ENCODE assay signal across 18 cellular contexts in the genomic region with DNA sequence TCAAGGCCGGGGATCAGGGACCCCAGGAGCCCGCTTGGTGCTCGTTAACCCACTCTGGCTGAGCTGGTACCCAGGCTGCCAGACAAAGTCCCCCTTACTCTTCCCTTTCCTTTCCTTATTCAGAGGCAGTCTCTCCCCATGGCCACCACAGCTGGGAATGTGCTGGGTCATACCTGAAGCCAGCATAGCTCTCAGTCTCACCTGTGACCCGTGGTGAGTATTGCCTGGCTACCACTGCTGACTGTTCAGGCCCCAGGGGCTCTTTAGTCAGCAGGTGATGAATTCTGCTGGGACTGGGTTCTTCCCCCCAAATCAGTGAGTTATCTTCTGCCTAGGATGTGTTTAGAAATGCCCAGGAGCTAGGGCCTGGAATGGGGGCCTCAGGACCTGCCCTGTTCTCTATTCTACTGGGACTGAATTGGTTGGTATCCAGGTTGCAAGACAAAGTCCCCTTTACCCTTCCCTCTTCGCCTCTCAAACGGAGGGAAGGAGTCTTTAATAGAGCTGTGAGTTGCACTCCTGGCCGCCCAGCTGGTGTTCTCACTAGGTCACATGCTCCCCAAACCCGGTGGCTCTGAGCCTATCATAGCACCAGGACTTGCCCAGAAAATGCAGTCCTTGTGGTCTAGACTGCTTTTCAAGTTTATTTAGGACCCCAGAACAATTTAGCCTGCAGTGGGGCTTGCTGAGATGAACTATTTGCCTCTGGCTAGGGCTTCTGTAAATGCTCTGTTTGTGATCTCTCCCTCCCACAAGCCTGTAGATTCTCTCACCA.
DNase-seq lines count a peak whose midpoint lies in the region; ATAC-seq and TF ChIP-seq lines count a peak whose summit lies in the region.
"Had no signal": no experiment of that assay in that cellular context is flagged by ENCODE, and none has a peak within 500 bp of the region (broad histone marks: within the 10 kb centered on the region; RNA-seq: fewer than 3 reads in every experiment).

No MANE protein-coding gene starts in this region.

- H2AFZ ChIP-seq in HCT116 (ENCODE audit: low read depth, low read length, poor library complexity, severe bottlenecking) = no peak overlapping the region
- no peak overlapping the region for H2AFZ ChIP-seq in trophoblast cell (ENCODE audit: insufficient read depth, low read length, poor library complexity)

- H3K27me3 Mint-ChIP-seq in activated CD8-positive, alpha-beta T cell treated with anti-CD3 and anti-CD28 coated beads, Interleukin-2, amount 10 ng/mL, durations not matched to agents 7 days and 5 days (ENCODE audit: low read depth) = no peaks in the 10 kb centered on the region
- H3K27me3 Mint-ChIP-seq: CD4-positive, CD25-positive, alpha-beta regulatory T cell had no signal

- H3K9me3 ChIP-seq in HCT116 (ENCODE audit: control insufficient read depth in 1 of 2, insufficient read depth in 1 of 2, low read depth in 1 of 2, low read length in 2 of 2) = no peaks in the 10 kb centered on the region
- no peaks in the 10 kb centered on the region for H3K9me3 ChIP-seq in trophoblast cell (ENCODE audit: insufficient read depth, low read depth, low read length)

- H3K4me3 Mint-ChIP-seq in activated CD8-positive, alpha-beta T cell treated with anti-CD3 and anti-CD28 coated beads, Interleukin-2, amount 10 ng/mL, durations not matched to agents 7 days and 5 days = no peak overlapping the region
- H3K4me3 Mint-ChIP-seq: CD4-positive, CD25-positive, alpha-beta regulatory T cell; HFFc6 had no signal

- RAD21 ChIA-PET in HCT116 (lab: Charles Lee; ENCODE audit: low non-redundant PET in 1 of 2, low total read pairs in 2 of 2, uncharacterized antibody in 2 of 2, unreplicated experiment in 2 of 2) = no interaction called here

- POLR2A ChIA-PET in HCT116 (lab: Charles Lee) = no interaction called here
- POLR2A ChIA-PET in activated CD8-positive, alpha-beta T cell treated with anti-CD3 and anti-CD28 coated beads, Interleukin-2, amount 10 ng/mL, durations not matched to agents 7 days and 5 days (lab: Charles Lee) = no interaction called here

- H4K12ac ChIP-seq in trophoblast cell (ENCODE audit: low read depth, low read length) = no peak overlapping the region

- DNase-seq in HCT116 (ENCODE audit: low read depth, low spot score) (no peak), ecto neural progenitor cell (ENCODE audit: low spot score) (peak; percentile 47), islet precursor cell (peak; percentile 84), trophoblast cell (peak; percentile 87 to 91), lower leg skin (ENCODE audit: low spot score in 2 of 2) (no peak), NCI-H128 (lab: John Stamatoyannopoulos, UW; ENCODE audit: unreplicated experiment) (no peak)
- no peak for DNase-seq in activated CD8-positive, alpha-beta T cell treated with anti-CD3 and anti-CD28 coated beads, Interleukin-2, amount 10 ng/mL, durations not matched to agents 7 days and 5 days
- DNase-seq: AML-193; CD4-positive, CD25-positive, alpha-beta regulatory T cell; DMS79; HFFc6; KG1; NCI-H1092; NCI-H187; NCI-H446 treated with DMSO at 0.1 percent for 48 hours; NCI-H774; SIG-M5 had no signal

- no peaks in the 10 kb centered on the region for H3K4me1 Mint-ChIP-seq in activated CD8-positive, alpha-beta T cell treated with anti-CD3 and anti-CD28 coated beads, Interleukin-2, amount 10 ng/mL, durations not matched to agents 7 days and 5 days (ENCODE audit: low read depth)
- H3K4me1 Mint-ChIP-seq: CD4-positive, CD25-positive, alpha-beta regulatory T cell had no signal

- TF ChIP-seq RAD21 in HCT116 (IDR thresholded peaks at IDR 0.05; ENCODE audit: low read depth) = no peak

- WGBS in trophoblast cell (ENCODE audit: extremely low coverage, insufficient coverage, insufficient read length) = no CpG with 5 or more reads among the region's 8 CpGs
- 81 to 82% methylated on average over 8 of the region's 8 CpGs for WGBS in lower leg skin, 2 donors

- H3K14ac ChIP-seq in trophoblast cell (ENCODE audit: low read length) = peak overlapping the region; percentile 16

- H3K27ac ChIP-seq in HCT116 (ENCODE audit: low read depth, low read length) (no peak overlapping the region), trophoblast cell (ENCODE audit: low read depth, low read length) (peak overlapping the region; percentile 61)

- H2AK5ac ChIP-seq in trophoblast cell (ENCODE audit: low read length) = peak overlapping the region; percentile 15

- H2BK12ac ChIP-seq in trophoblast cell (ENCODE audit: low read length) = peak overlapping the region; percentile 48

- H2BK5ac ChIP-seq in trophoblast cell (ENCODE audit: low read depth, low read length, poor library complexity) = peak overlapping the region; percentile 8

- ATAC-seq in HCT116 (peak; percentile 22; the same call in 1 of the 2 replicates), GM21423 (IDR thresholded peaks at IDR 0.05; ENCODE audit: unreplicated experiment) (no peak)
- no peak for ATAC-seq in activated CD8-positive, alpha-beta T cell treated with anti-CD3 and anti-CD28 coated beads, Interleukin-2, amount 10 ng/mL, durations not matched to agents 7 days and 5 days

- BruUV-seq in HCT116 (replicated peaks; lab: Mats Ljungman, UMichigan) = no TSS peak

- H3K79me1 ChIP-seq in trophoblast cell (ENCODE audit: low read length) = peaks cover 3% of the 10 kb centered on the region

- peak overlapping the region; percentile 50 for H4K91ac ChIP-seq in trophoblast cell (ENCODE audit: low read depth, low read length)

- H3K4me2 ChIP-seq in HCT116 (ENCODE audit: low read length) (no peak overlapping the region), trophoblast cell (ENCODE audit: low read length) (no peak overlapping the region)

- H3K4me1 ChIP-seq in HCT116 (ENCODE audit: control insufficient read depth in 1 of 2, insufficient read depth in 2 of 2, low read length in 2 of 2) (no peaks in the 10 kb centered on the region), trophoblast cell (ENCODE audit: control insufficient read depth in 1 of 2, insufficient read depth in 2 of 2, low read length in 2 of 2) (peaks cover 12 to 13% of the 10 kb centered on the region in 2 experiments)

- H3K79me2 ChIP-seq in HCT116 (ENCODE audit: insufficient read depth, low read length) (peaks cover 25% of the 10 kb centered on the region), trophoblast cell (ENCODE audit: control insufficient read depth, insufficient read depth, low read length, poor library complexity) (no peaks in the 10 kb centered on the region)

- H3K27me3 ChIP-seq in HCT116 (ENCODE audit: insufficient read depth, low read length) (no peaks in the 10 kb centered on the region), trophoblast cell (ENCODE audit: insufficient read depth, low read length) (no peaks in the 10 kb centered on the region)

- H4K20me1 ChIP-seq in HCT116 (ENCODE audit: insufficient read depth) = no peaks in the 10 kb centered on the region

- no peaks in the 10 kb centered on the region for H3K9me3 Mint-ChIP-seq in activated CD8-positive, alpha-beta T cell treated with anti-CD3 and anti-CD28 coated beads, Interleukin-2, amount 10 ng/mL, durations not matched to agents 7 days and 5 days (ENCODE audit: insufficient read depth)

- intact Hi-C loops in HCT116 (cut with micrococcal nuclease) = no loop called here
- intact Hi-C loops in lower leg skin (cut with DNase I; ENCODE audit: low total_unique reads) = no loop called here

- H3K9ac ChIP-seq in HCT116 (ENCODE audit: low read length) (no peak overlapping the region), trophoblast cell (ENCODE audit: low read length) (no peak overlapping the region)

- H3K27ac Mint-ChIP-seq in activated CD8-positive, alpha-beta T cell treated with anti-CD3 and anti-CD28 coated beads, Interleukin-2, amount 10 ng/mL, durations not matched to agents 7 days and 5 days = no peak overlapping the region
- H3K27ac Mint-ChIP-seq: HFFc6 had no signal

- peaks cover 0 to 3% of the 10 kb centered on the region in 2 experiments; a peak in 1 of 4 replicates for H3K36me3 ChIP-seq in HCT116 (ENCODE audit: control insufficient read depth in 1 of 2, insufficient read depth in 2 of 2, low read length in 2 of 2)
- H3K36me3 ChIP-seq in trophoblast cell (ENCODE audit: control insufficient read depth in 1 of 2, insufficient read depth in 2 of 2, low read length in 2 of 2) = peaks cover 3 to 4% of the 10 kb centered on the region in 2 experiments

- H2BK120ac ChIP-seq in trophoblast cell (ENCODE audit: insufficient read depth, low read length, poor library complexity) = peak overlapping the region; percentile 21

- TF ChIP-seq POLR2A in HCT116 (IDR thresholded peaks at IDR 0.05; ENCODE audit: borderline replicate concordance, extremely low read depth, insufficient read depth, insufficient read length) (no peak), lower leg skin (IDR thresholded peaks at IDR 0.05) (no peak)

- no peak overlapping the region for H3K4me3 ChIP-seq in HCT116 (replicated peaks in 1 of 2; ENCODE audit: low read depth in 1 of 2, low read length in 2 of 2)
- no peak overlapping the region for H3K4me3 ChIP-seq in trophoblast cell (ENCODE audit: low read depth, low read length)
- H3K4me3 ChIP-seq in lower leg skin (ENCODE audit: low read depth, poor library complexity, severe bottlenecking) = no peak overlapping the region

- H3K18ac ChIP-seq in trophoblast cell (ENCODE audit: low read length) = peak overlapping the region; percentile 29

- no peak for TF ChIP-seq CTCF in HCT116 (IDR thresholded peaks at IDR 0.05 in 2 of 3, conservative IDR thresholded peaks at IDR 0.05 in 1 of 3; ENCODE audit: borderline replicate concordance in 1 of 3, insufficient read depth in 1 of 3, low read depth in 2 of 3, low read length in 2 of 3)
- TF ChIP-seq CTCF in lower leg skin (IDR thresholded peaks at IDR 0.05) = no peak

- no peaks in the 10 kb centered on the region for H3K9me2 ChIP-seq in HCT116 (ENCODE audit: insufficient read depth)

- H3K36me3 Mint-ChIP-seq in activated CD8-positive, alpha-beta T cell treated with anti-CD3 and anti-CD28 coated beads, Interleukin-2, amount 10 ng/mL, durations not matched to agents 7 days and 5 days (ENCODE audit: low read depth) = no peaks in the 10 kb centered on the region
- H3K36me3 Mint-ChIP-seq: CD4-positive, CD25-positive, alpha-beta regulatory T cell had no signal

- H3K4ac ChIP-seq in trophoblast cell (ENCODE audit: low read depth, low read length) = peak overlapping the region; percentile 24

- CTCF ChIA-PET in HCT116 (lab: Charles Lee) = no interaction called here
- CTCF ChIA-PET in activated CD8-positive, alpha-beta T cell treated with anti-CD3 and anti-CD28 coated beads, Interleukin-2, amount 10 ng/mL, durations not matched to agents 7 days and 5 days (lab: Charles Lee) = no interaction called here

- H3K23ac ChIP-seq in trophoblast cell (ENCODE audit: low read length) = no peak overlapping the region

- H4K8ac ChIP-seq in trophoblast cell (ENCODE audit: low read depth, low read length) = peak overlapping the region; percentile 54

TF ChIP-seq in HCT116, 20 proteins besides CTCF, POLR2A, EP300 and RAD21:
- TF ChIP-seq ZFX (IDR thresholded peaks at IDR 0.05) (no peak), FOSL1 (IDR thresholded peaks at IDR 0.05; ENCODE audit: low read depth) (no peak), CBX3 (IDR thresholded peaks at IDR 0.05; ENCODE audit: low read depth) (no peak), TCF7L2 (IDR thresholded peaks at IDR 0.05; ENCODE audit: borderline replicate concordance, extremely low read depth, insufficient read depth, insufficient read length) (no peak), EGR1 (IDR thresholded peaks at IDR 0.05; ENCODE audit: low read depth) (no peak)

Comparison
In these comparisons a context has a peak if more than half of its experiments do, and no peak if none do; other contexts are left out.
1. DNase-seq: peak in ecto neural progenitor cell (single experiment), islet precursor cell (single experiment) and trophoblast cell (2 of 2); none in HCT116 (single experiment), lower leg skin (0 of 2), activated CD8-positive, alpha-beta T cell treated with anti-CD3 and anti-CD28 coated beads, Interleukin-2, amount 10 ng/mL, durations not matched to agents 7 days and 5 days (single experiment) and NCI-H128 (single experiment).